Comparison of ENCODE assay signal across 29 cellular contexts in genomic region chr16:152141-153128, GRCh38. TPM values are rescaled to one million over a fixed set of nuclear protein-coding genes. Genes with fewer than 3 reads are reported as not detected.
DNase-seq lines count a peak whose midpoint lies in the region; ATAC-seq and TF ChIP-seq lines count a peak whose summit lies in the region.
"Had no signal": no experiment of that assay in that cellular context is flagged by ENCODE, and none has a peak within 500 bp of the region (broad histone marks: within the 10 kb centered on the region; RNA-seq: fewer than 3 reads in every experiment).

HBZ (plus strand) TSS chr16:152644; CDS start chr16:152910, 266 bp downstream.

- no peak for TF ChIP-seq CTCF in activated CD8-positive, alpha-beta T cell treated with anti-CD3 and anti-CD28 coated beads for 36 hours (IDR thresholded peaks at IDR 0.05)

- peaks cover 6% of the 10 kb centered on the region for H3K4me1 ChIP-seq in Karpas-422 (ENCODE audit: low read length)

- peaks cover 24% of the 10 kb centered on the region for H3K27me3 Mint-ChIP-seq in activated CD8-positive, alpha-beta T cell treated with anti-CD3 and anti-CD28 coated beads, Interleukin-2, amount 10 ng/mL, durations not matched to agents 7 days and 5 days (ENCODE audit: low read depth)
- peaks cover 17% of the 10 kb centered on the region for H3K27me3 Mint-ChIP-seq in activated CD8-positive, alpha-beta T cell treated with anti-CD3 and anti-CD28 coated beads for 36 hours
- H3K27me3 Mint-ChIP-seq in stimulated activated memory B cell treated with anti-CD40 and anti-IgM and Interleukin-4, amounts not matched to agents 10 μg/mL and 1 μg/mL and 100 μg/mL, for 72 hours: peaks cover 57% of the 10 kb centered on the region
- peaks cover 51% of the 10 kb centered on the region for H3K27me3 Mint-ChIP-seq in activated CD8-positive, alpha-beta memory T cell treated with anti-CD3 and anti-CD28 coated beads, Interleukin-2, amount 10 ng/mL, durations not matched to agents 7 days and 5 days

- ATAC-seq in activated CD8-positive, alpha-beta T cell treated with anti-CD3 and anti-CD28 coated beads, Interleukin-2, amount 10 ng/mL, durations not matched to agents 7 days and 5 days: no peak
- ATAC-seq in activated CD8-positive, alpha-beta T cell treated with anti-CD3 and anti-CD28 coated beads for 36 hours: no peak
- ATAC-seq in esophagus mucosa: peak; percentile 42
- ATAC-seq in stimulated activated memory B cell treated with anti-CD40 and anti-IgM and Interleukin-4, amounts not matched to agents 10 μg/mL and 1 μg/mL and 100 μg/mL, for 72 hours: peak; percentile 49
- no peak for ATAC-seq in activated CD8-positive, alpha-beta memory T cell treated with anti-CD3 and anti-CD28 coated beads, Interleukin-2, amount 10 ng/mL, durations not matched to agents 7 days and 5 days
- ATAC-seq in GM21360 (IDR thresholded peaks at IDR 0.05; ENCODE audit: unreplicated experiment): no peak

- no peak for DNase-seq in activated CD8-positive, alpha-beta T cell treated with anti-CD3 and anti-CD28 coated beads, Interleukin-2, amount 10 ng/mL, durations not matched to agents 7 days and 5 days
- no peak for DNase-seq in activated CD8-positive, alpha-beta T cell treated with anti-CD3 and anti-CD28 coated beads for 36 hours
- DNase-seq in Karpas-422 (peak; percentile 23), H7 (no peak)
- no peak for DNase-seq in activated CD8-positive, alpha-beta memory T cell treated with anti-CD3 and anti-CD28 coated beads, Interleukin-2, amount 10 ng/mL, durations not matched to agents 7 days and 5 days
- DNase-seq: 8988T; activated CD4-positive, alpha-beta T cell treated with anti-CD3 and anti-CD28 coated beads, Interleukin-2, amount 50 U/mL, for 4 hours; activated gamma-delta T cell; activated T-cell treated with anti-CD3 and anti-CD28 coated beads for 4 hours; AML-193; Calu3; heart right ventricle; left ventricle myocardium inferior; mucosa of descending colon; NCI-H1105 treated with DMSO at 0.1 percent for 48 hours; NCI-H524; small intestine; tibial artery had no signal

- H3K27ac ChIP-seq in Karpas-422 (ENCODE audit: low read length): no peak within 1 kb of the TSS
- H3K27ac ChIP-seq: dorsolateral prefrontal cortex, heart right ventricle, left ventricle myocardium inferior, SK-N-MC, tibial artery, VCaP had no signal

- no peak within 1 kb of the TSS for H3K4me2 ChIP-seq in Karpas-422 (ENCODE audit: low read depth, low read length, poor library complexity, severe bottlenecking)

- no peak within 1 kb of the TSS for H2AFZ ChIP-seq in Karpas-422 (ENCODE audit: low read length)

- H3K27ac Mint-ChIP-seq in activated CD8-positive, alpha-beta T cell treated with anti-CD3 and anti-CD28 coated beads, Interleukin-2, amount 10 ng/mL, durations not matched to agents 7 days and 5 days: peak within 1 kb of the TSS; percentile 52
- no peak within 1 kb of the TSS for H3K27ac Mint-ChIP-seq in activated CD8-positive, alpha-beta T cell treated with anti-CD3 and anti-CD28 coated beads for 36 hours
- H3K27ac Mint-ChIP-seq in stimulated activated memory B cell treated with anti-CD40 and anti-IgM and Interleukin-4, amounts not matched to agents 10 μg/mL and 1 μg/mL and 100 μg/mL, for 72 hours: no peak within 1 kb of the TSS
- H3K27ac Mint-ChIP-seq in activated CD8-positive, alpha-beta memory T cell treated with anti-CD3 and anti-CD28 coated beads, Interleukin-2, amount 10 ng/mL, durations not matched to agents 7 days and 5 days: no peak within 1 kb of the TSS
- H3K27ac Mint-ChIP-seq: stimulated activated naive CD8-positive, alpha-beta T cell treated with anti-CD3 and anti-CD28 coated beads, Interleukin-15, Interleukin-2, amounts not matched to agents 100 ng/mL and 50 ng/mL, for 24 hours had no signal

- no peaks in the 10 kb centered on the region for H3K79me2 ChIP-seq in Karpas-422 (ENCODE audit: low read length)

- H3K4me1 Mint-ChIP-seq in activated CD8-positive, alpha-beta T cell treated with anti-CD3 and anti-CD28 coated beads, Interleukin-2, amount 10 ng/mL, durations not matched to agents 7 days and 5 days (ENCODE audit: low read depth): peaks cover 9% of the 10 kb centered on the region
- peaks cover 7% of the 10 kb centered on the region for H3K4me1 Mint-ChIP-seq in activated CD8-positive, alpha-beta T cell treated with anti-CD3 and anti-CD28 coated beads for 36 hours (ENCODE audit: low read depth)
- H3K4me1 Mint-ChIP-seq in stimulated activated memory B cell treated with anti-CD40 and anti-IgM and Interleukin-4, amounts not matched to agents 10 μg/mL and 1 μg/mL and 100 μg/mL, for 72 hours: peaks cover 16% of the 10 kb centered on the region
- peaks cover 5% of the 10 kb centered on the region for H3K4me1 Mint-ChIP-seq in activated CD8-positive, alpha-beta memory T cell treated with anti-CD3 and anti-CD28 coated beads, Interleukin-2, amount 10 ng/mL, durations not matched to agents 7 days and 5 days

- intact Hi-C loops in activated CD8-positive, alpha-beta T cell treated with anti-CD3 and anti-CD28 coated beads for 36 hours (cut with micrococcal nuclease): no loop called here

- no peaks in the 10 kb centered on the region for H3K36me3 Mint-ChIP-seq in activated CD8-positive, alpha-beta T cell treated with anti-CD3 and anti-CD28 coated beads, Interleukin-2, amount 10 ng/mL, durations not matched to agents 7 days and 5 days (ENCODE audit: low read depth)
- H3K36me3 Mint-ChIP-seq in activated CD8-positive, alpha-beta T cell treated with anti-CD3 and anti-CD28 coated beads for 36 hours (ENCODE audit: low read depth): no peaks in the 10 kb centered on the region
- H3K36me3 Mint-ChIP-seq in stimulated activated memory B cell treated with anti-CD40 and anti-IgM and Interleukin-4, amounts not matched to agents 10 μg/mL and 1 μg/mL and 100 μg/mL, for 72 hours: no peaks in the 10 kb centered on the region
- no peaks in the 10 kb centered on the region for H3K36me3 Mint-ChIP-seq in activated CD8-positive, alpha-beta memory T cell treated with anti-CD3 and anti-CD28 coated beads, Interleukin-2, amount 10 ng/mL, durations not matched to agents 7 days and 5 days

- no peaks in the 10 kb centered on the region for H3K9me3 Mint-ChIP-seq in activated CD8-positive, alpha-beta T cell treated with anti-CD3 and anti-CD28 coated beads, Interleukin-2, amount 10 ng/mL, durations not matched to agents 7 days and 5 days (ENCODE audit: insufficient read depth)
- no peaks in the 10 kb centered on the region for H3K9me3 Mint-ChIP-seq in activated CD8-positive, alpha-beta T cell treated with anti-CD3 and anti-CD28 coated beads for 36 hours
- no peaks in the 10 kb centered on the region for H3K9me3 Mint-ChIP-seq in stimulated activated memory B cell treated with anti-CD40 and anti-IgM and Interleukin-4, amounts not matched to agents 10 μg/mL and 1 μg/mL and 100 μg/mL, for 72 hours
- no peaks in the 10 kb centered on the region for H3K9me3 Mint-ChIP-seq in activated CD8-positive, alpha-beta memory T cell treated with anti-CD3 and anti-CD28 coated beads, Interleukin-2, amount 10 ng/mL, durations not matched to agents 7 days and 5 days (ENCODE audit: low read depth)
- H3K9me3 Mint-ChIP-seq: stimulated activated naive CD8-positive, alpha-beta T cell treated with anti-CD3 and anti-CD28 coated beads, Interleukin-15, Interleukin-2, amounts not matched to agents 100 ng/mL and 50 ng/mL, for 24 hours had no signal

- H3K9me2 ChIP-seq in Karpas-422 (replicated peaks; ENCODE audit: insufficient read depth, low read length): no peaks in the 10 kb centered on the region

- H4K20me1 ChIP-seq in Karpas-422 (ENCODE audit: insufficient read depth, low read depth, low read length): no peaks in the 10 kb centered on the region

- no peak within 1 kb of the TSS for H3K9ac ChIP-seq in Karpas-422 (ENCODE audit: low read length)

- CTCF ChIA-PET in activated CD8-positive, alpha-beta T cell treated with anti-CD3 and anti-CD28 coated beads, Interleukin-2, amount 10 ng/mL, durations not matched to agents 7 days and 5 days (lab: Charles Lee): no interaction called here
- CTCF ChIA-PET in activated CD8-positive, alpha-beta T cell treated with anti-CD3 and anti-CD28 coated beads for 36 hours (lab: Charles Lee): no interaction called here
- CTCF ChIA-PET in activated CD8-positive, alpha-beta memory T cell treated with anti-CD3 and anti-CD28 coated beads, Interleukin-2, amount 10 ng/mL, durations not matched to agents 7 days and 5 days (lab: Charles Lee): no interaction called here

- POLR2A ChIA-PET in activated CD8-positive, alpha-beta T cell treated with anti-CD3 and anti-CD28 coated beads, Interleukin-2, amount 10 ng/mL, durations not matched to agents 7 days and 5 days (lab: Charles Lee): no interaction called here
- POLR2A ChIA-PET in activated CD8-positive, alpha-beta T cell treated with anti-CD3 and anti-CD28 coated beads for 36 hours (lab: Charles Lee): no interaction called here

- H3K27me3 ChIP-seq in Karpas-422 (ENCODE audit: low read length): no peaks in the 10 kb centered on the region
- H3K27me3 ChIP-seq in H7 (ENCODE audit: control insufficient read depth, insufficient read depth, low read length): peaks cover 41% of the 10 kb centered on the region

- H3K36me3 ChIP-seq in Karpas-422 (ENCODE audit: insufficient read depth, low read length) (no peaks in the 10 kb centered on the region), H7 (replicated peaks; ENCODE audit: control insufficient read depth, insufficient read depth, low read length) (no peaks in the 10 kb centered on the region)
- H3K36me3 ChIP-seq: heart right ventricle, left ventricle myocardium inferior, tibial artery had no signal

- H3K4me3 ChIP-seq in Karpas-422 (ENCODE audit: low read length) (no peak within 1 kb of the TSS), H7 (ENCODE audit: insufficient read depth, low read depth, low read length) (no peak within 1 kb of the TSS)
- H3K4me3 ChIP-seq: dorsolateral prefrontal cortex, heart right ventricle, left ventricle myocardium inferior, mucosa of descending colon, SK-N-MC, tibial artery had no signal

- no peaks in the 10 kb centered on the region for H3K9me3 ChIP-seq in Karpas-422 (ENCODE audit: low read length)
- H3K9me3 ChIP-seq: heart right ventricle, left ventricle myocardium inferior, mucosa of descending colon, tibial artery had no signal

- no peak within 1 kb of the TSS for H3K4me3 Mint-ChIP-seq in activated CD8-positive, alpha-beta T cell treated with anti-CD3 and anti-CD28 coated beads, Interleukin-2, amount 10 ng/mL, durations not matched to agents 7 days and 5 days
- no peak within 1 kb of the TSS for H3K4me3 Mint-ChIP-seq in activated CD8-positive, alpha-beta T cell treated with anti-CD3 and anti-CD28 coated beads for 36 hours
- peak within 1 kb of the TSS; percentile 39 for H3K4me3 Mint-ChIP-seq in stimulated activated memory B cell treated with anti-CD40 and anti-IgM and Interleukin-4, amounts not matched to agents 10 μg/mL and 1 μg/mL and 100 μg/mL, for 72 hours
- no peak within 1 kb of the TSS for H3K4me3 Mint-ChIP-seq in activated CD8-positive, alpha-beta memory T cell treated with anti-CD3 and anti-CD28 coated beads, Interleukin-2, amount 10 ng/mL, durations not matched to agents 7 days and 5 days
- H3K4me3 Mint-ChIP-seq: stimulated activated naive CD8-positive, alpha-beta T cell treated with anti-CD3 and anti-CD28 coated beads, Interleukin-15, Interleukin-2, amounts not matched to agents 100 ng/mL and 50 ng/mL, for 24 hours had no signal

RNA-seq across cellular contexts. Expression of gene HBZ, which starts in this region (rescaled TPM):
- not detected for total RNA-seq in activated CD8-positive, alpha-beta T cell treated with anti-CD3 and anti-CD28 coated beads, Interleukin-2, amount 10 ng/mL, durations not matched to agents 7 days and 5 days
- total RNA-seq in activated CD8-positive, alpha-beta T cell treated with anti-CD3 and anti-CD28 coated beads for 36 hours: not detected
- not detected in 2 replicates for total RNA-seq in Karpas-422 (2014; rRNA removed; shearing (Covaris generic); ENCODE audit: low replicate concordance)
- not detected for total RNA-seq in esophagus mucosa
- not detected for total RNA-seq in activated CD8-positive, alpha-beta memory T cell treated with anti-CD3 and anti-CD28 coated beads, Interleukin-2, amount 10 ng/mL, durations not matched to agents 7 days and 5 days
- total RNA-seq in H7 (2014; rRNA removed; shearing (Covaris generic)): not detected in 2 replicates
- total RNA-seq: Calu3; fibroblast of villous mesenchyme; heart right ventricle; HepG2; left ventricle myocardium inferior; pulmonary artery endothelial cell; T-helper 2 cell treated with Interferon-gamma antibody and Interleukin-4, amounts not matched to agents 100 ng/mL and 5 ng/mL, for 36 hours had no signal

Comparison
In these comparisons a context has a peak if more than half of its experiments do, and no peak if none do; other contexts are left out.
1. Peak in DNase-seq in Karpas-422; RNA of the gene not detected or under 1 TPM.
2. Peak in ATAC-seq in esophagus mucosa; RNA of the gene not detected or under 1 TPM.